In the genomic region with DNA sequence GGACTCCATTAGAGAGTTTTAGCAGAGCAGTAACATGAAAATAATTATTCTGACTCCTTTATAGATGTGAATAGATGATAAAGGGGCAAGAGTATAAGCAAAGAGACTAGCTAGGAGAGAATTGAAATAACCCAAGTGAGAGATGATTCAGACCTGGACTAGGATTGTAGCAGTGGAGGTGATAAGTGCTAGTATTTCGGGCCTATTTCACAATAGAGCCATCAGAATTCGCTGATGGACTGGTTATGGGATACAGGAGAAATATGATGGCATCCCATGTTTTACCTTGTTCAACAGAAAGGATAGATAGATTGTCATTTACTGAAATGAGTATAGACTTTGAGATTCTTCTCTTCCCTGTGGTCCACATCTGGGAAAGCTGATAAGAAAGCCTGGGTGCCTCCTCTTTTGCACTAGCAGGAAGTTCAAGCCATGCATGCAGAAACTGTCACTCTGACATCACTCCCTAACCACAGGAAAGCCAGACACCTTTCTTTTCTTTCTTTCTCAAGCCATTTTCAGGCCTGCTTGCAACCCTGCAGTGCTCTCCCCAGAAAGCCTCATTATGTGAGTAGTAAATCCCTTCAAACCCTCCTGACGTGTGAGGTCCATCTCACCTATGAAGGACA, we compare ENCODE assay signal across 1 cellular context.
TF ChIP-seq lines count a peak whose summit lies in the region.

No MANE protein-coding gene starts in this region.

TF ChIP-seq in GM12878, 131 proteins besides CTCF, POLR2A, EP300 and RAD21:
- TF ChIP-seq ESRRA (IDR thresholded peaks at IDR 0.05; ENCODE audit: low read length) (no peak), BMI1 (IDR thresholded peaks at IDR 0.05; ENCODE audit: borderline replicate concordance) (no peak), RUNX3 (IDR thresholded peaks at IDR 0.05; ENCODE audit: low read length) (peak; percentile 68), RB1 (IDR thresholded peaks at IDR 0.05; ENCODE audit: borderline replicate concordance) (no peak), CREB1 (IDR thresholded peaks at IDR 0.05; ENCODE audit: low read depth) (peak; percentile 63), HDGF (IDR thresholded peaks at IDR 0.05) (no peak)
- TF ChIP-seq, protein P1, sequence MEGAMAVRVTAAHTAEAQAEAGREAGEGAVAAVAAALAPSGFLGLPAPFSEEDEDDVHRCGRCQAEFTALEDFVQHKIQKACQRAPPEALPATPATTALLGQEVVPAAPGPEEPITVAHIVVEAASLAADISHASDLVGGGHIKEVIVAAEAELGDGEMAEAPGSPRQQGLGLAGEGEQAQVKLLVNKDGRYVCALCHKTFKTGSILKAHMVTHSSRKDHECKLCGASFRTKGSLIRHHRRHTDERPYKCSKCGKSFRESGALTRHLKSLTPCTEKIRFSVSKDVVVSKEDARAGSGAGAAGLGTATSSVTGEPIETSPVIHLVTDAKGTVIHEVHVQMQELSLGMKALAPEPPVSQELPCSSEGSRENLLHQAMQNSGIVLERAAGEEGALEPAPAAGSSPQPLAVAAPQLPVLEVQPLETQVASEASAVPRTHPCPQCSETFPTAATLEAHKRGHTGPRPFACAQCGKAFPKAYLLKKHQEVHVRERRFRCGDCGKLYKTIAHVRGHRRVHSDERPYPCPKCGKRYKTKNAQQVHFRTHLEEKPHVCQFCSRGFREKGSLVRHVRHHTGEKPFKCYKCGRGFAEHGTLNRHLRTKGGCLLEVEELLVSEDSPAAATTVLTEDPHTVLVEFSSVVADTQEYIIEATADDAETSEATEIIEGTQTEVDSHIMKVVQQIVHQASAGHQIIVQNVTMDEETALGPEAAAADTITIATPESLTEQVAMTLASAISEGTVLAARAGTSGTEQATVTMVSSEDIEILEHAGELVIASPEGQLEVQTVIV (IDR thresholded peaks at IDR 0.05; ENCODE audit: borderline replicate concordance, partially characterized antibody), result no peak
- TF ChIP-seq, protein P2, sequence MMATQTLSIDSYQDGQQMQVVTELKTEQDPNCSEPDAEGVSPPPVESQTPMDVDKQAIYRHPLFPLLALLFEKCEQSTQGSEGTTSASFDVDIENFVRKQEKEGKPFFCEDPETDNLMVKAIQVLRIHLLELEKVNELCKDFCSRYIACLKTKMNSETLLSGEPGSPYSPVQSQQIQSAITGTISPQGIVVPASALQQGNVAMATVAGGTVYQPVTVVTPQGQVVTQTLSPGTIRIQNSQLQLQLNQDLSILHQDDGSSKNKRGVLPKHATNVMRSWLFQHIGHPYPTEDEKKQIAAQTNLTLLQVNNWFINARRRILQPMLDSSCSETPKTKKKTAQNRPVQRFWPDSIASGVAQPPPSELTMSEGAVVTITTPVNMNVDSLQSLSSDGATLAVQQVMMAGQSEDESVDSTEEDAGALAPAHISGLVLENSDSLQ (IDR thresholded peaks at IDR 0.05), result no peak
